31 cellular contexts compared by ENCODE assay signal in genomic region chr1:199706826-199707606, GRCh38.
"Had no signal": no experiment of that assay in that cellular context is flagged by ENCODE, and none has a peak within 500 bp of the region (broad histone marks: within the 10 kb centered on the region; RNA-seq: fewer than 3 reads in every experiment).

No MANE protein-coding gene starts in this region.

- H2AFZ ChIP-seq: PC-9 had no signal

- DNase-seq: activated CD4-positive, alpha-beta memory T cell treated with anti-CD3 and anti-CD28 coated beads, Interleukin-2, amount 10 ng/mL, durations not matched to agents 7 days and 5 days; activated CD4-positive, alpha-beta T cell treated with anti-CD3 and anti-CD28 coated beads for 1 hour; activated CD4-positive, alpha-beta T cell treated with anti-CD3 and anti-CD28 coated beads for 48 hours; activated CD4-positive, CD25-positive, alpha-beta regulatory T cell; activated CD8-positive, alpha-beta memory T cell treated with anti-CD3 and anti-CD28 coated beads for 24 hours; activated CD8-positive, alpha-beta memory T cell treated with anti-CD3 and anti-CD28 coated beads, Interleukin-2, amount 10 ng/mL, durations not matched to agents 7 days and 5 days; activated CD8-positive, alpha-beta memory T cell treated with anti-CD3 and anti-CD28 coated beads, Interleukin-2, amount 50 U/mL, for 48 hours; activated effector memory CD4-positive, alpha-beta T cell treated with Interleukin-2 at 50 U/mL for 16 hours; activated naive CD4-positive, alpha-beta T cell treated with anti-CD3 and anti-CD28 coated beads, Interleukin-2, amount 10 ng/mL, durations not matched to agents 7 days and 5 days; activated T-cell treated with anti-CD3 and anti-CD28 coated beads, Interleukin-2, amount 50 U/mL, for 48 hours; amniotic stem cell; aorta; Karpas-422; KBM-7; NCI-H1436 treated with DMSO at 0.1 percent for 48 hours; NCI-H1694 treated with DMSO at 0.1 percent for 48 hours; NCI-H2029; NCI-H2171 treated with DMSO at 0.1 percent for 48 hours; NCI-H226; NCI-H446 treated with DMSO at 0.1 percent for 48 hours; NCI-H524; PC-9; Right ventricle myocardium superior; SW 1271; T-helper 1 cell; T-helper 2 cell; T-helper 9 cell; WERI-Rb-1 had no signal

- H3K4me2 ChIP-seq: PC-9 had no signal

- ATAC-seq: activated CD8-positive, alpha-beta memory T cell treated with anti-CD3 and anti-CD28 coated beads, Interleukin-2, amount 10 ng/mL, durations not matched to agents 7 days and 5 days had no signal

- FAIRE-seq: RCC 7860 had no signal

- H3K36me3 ChIP-seq: cardiac muscle cell, WERI-Rb-1 had no signal

- H3K27me3 ChIP-seq: cardiac muscle cell had no signal

- H3K4me3 ChIP-seq: cardiac muscle cell, PC-9 had no signal

- H3K27ac ChIP-seq: cardiac muscle cell, PC-9, RWPE1, WERI-Rb-1 had no signal
